ENCODE assay signal across 2 cellular contexts in the genomic region with DNA sequence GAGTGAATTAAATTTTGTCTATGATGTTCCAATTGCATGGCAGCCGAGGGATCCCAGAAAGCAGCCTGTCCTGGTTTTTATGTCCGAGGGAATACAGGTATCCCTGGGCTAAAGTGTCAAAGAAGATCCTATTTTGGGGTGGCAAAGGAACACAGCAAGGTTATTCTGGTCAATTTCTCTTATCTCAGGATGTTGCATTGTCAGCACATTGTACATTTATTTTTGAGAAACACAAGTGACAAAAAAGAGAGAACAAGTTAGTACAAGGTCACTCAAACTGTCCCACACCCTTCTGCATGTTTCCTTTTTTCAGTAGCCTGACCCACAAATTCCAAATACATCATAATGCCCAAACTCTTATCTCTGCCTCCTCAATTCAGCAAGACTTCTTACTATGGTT.
TF ChIP-seq lines count a peak whose summit lies in the region.

No MANE protein-coding gene starts in this region.

TF ChIP-seq in HepG2, 621 proteins besides CTCF, POLR2A, EP300 and RAD21:
- TF ChIP-seq MAFF (IDR thresholded peaks at IDR 0.05; ENCODE audit: low read depth, low read length) = peak; percentile 69
- TF ChIP-seq ZNF101 (CRISPR knock-in tag; IDR thresholded peaks at IDR 0.05; ENCODE audit: borderline replicate concordance, low read depth) = no peak
- TF ChIP-seq, protein P1, sequence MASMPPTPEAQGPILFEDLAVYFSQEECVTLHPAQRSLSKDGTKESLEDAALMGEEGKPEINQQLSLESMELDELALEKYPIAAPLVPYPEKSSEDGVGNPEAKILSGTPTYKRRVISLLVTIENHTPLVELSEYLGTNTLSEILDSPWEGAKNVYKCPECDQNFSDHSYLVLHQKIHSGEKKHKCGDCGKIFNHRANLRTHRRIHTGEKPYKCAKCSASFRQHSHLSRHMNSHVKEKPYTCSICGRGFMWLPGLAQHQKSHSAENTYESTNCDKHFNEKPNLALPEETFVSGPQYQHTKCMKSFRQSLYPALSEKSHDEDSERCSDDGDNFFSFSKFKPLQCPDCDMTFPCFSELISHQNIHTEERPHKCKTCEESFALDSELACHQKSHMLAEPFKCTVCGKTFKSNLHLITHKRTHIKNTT (CRISPR knock-in tag; IDR thresholded peaks at IDR 0.05) = no peak
- TF ChIP-seq ZNF510 (CRISPR knock-in tag; IDR thresholded peaks at IDR 0.05; ENCODE audit: low read depth) = no peak
- TF ChIP-seq MAFK (conservative IDR thresholded peaks at IDR 0.05 in 1 of 2, IDR thresholded peaks at IDR 0.05 in 1 of 2; ENCODE audit: low read length in 2 of 2) = peak; percentile 54 to 87; a peak in 3 of 4 replicates
- no peak for TF ChIP-seq ZFP36L2 (CRISPR knock-in tag; IDR thresholded peaks at IDR 0.05)
- TF ChIP-seq SAP130 (CRISPR knock-in tag; IDR thresholded peaks at IDR 0.05; ENCODE audit: low read depth) = no peak

TF ChIP-seq in H1, 55 proteins besides CTCF, POLR2A, EP300 and RAD21:
- TF ChIP-seq MAFK (IDR thresholded peaks at IDR 0.05; ENCODE audit: low read depth, low read length) (peak; percentile 4; the same call in 1 of the 2 replicates), CBX8 (IDR thresholded peaks at IDR 0.05; ENCODE audit: borderline replicate concordance, low read depth, low read length) (no peak), GABPA (IDR thresholded peaks at IDR 0.05; ENCODE audit: borderline replicate concordance, insufficient read depth, low read length) (no peak), TCF12 (IDR thresholded peaks at IDR 0.05; ENCODE audit: low read depth, low read length) (no peak)
- TF ChIP-seq, protein P2, sequence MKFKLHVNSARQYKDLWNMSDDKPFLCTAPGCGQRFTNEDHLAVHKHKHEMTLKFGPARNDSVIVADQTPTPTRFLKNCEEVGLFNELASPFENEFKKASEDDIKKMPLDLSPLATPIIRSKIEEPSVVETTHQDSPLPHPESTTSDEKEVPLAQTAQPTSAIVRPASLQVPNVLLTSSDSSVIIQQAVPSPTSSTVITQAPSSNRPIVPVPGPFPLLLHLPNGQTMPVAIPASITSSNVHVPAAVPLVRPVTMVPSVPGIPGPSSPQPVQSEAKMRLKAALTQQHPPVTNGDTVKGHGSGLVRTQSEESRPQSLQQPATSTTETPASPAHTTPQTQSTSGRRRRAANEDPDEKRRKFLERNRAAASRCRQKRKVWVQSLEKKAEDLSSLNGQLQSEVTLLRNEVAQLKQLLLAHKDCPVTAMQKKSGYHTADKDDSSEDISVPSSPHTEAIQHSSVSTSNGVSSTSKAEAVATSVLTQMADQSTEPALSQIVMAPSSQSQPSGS (IDR thresholded peaks at IDR 0.05; ENCODE audit: low read length) = no peak
